In genomic region chr11:118051611-118052461, GRCh38 we compare ENCODE assay signal across 1 cellular context.
TF ChIP-seq lines count a peak whose summit lies in the region.

No MANE protein-coding gene starts in this region.

TF ChIP-seq in K562, 482 proteins besides CTCF, POLR2A, EP300 and RAD21 (continued from another document and continues in another):
- peak; percentile 77 to 81 for TF ChIP-seq E2F6 (IDR thresholded peaks at IDR 0.05; ENCODE audit: borderline replicate concordance in 1 of 2, extremely low read depth in 1 of 2, insufficient read depth in 1 of 2, insufficient read length in 1 of 2, low read depth in 1 of 2, low read length in 1 of 2, poor library complexity in 1 of 2, severe bottlenecking in 1 of 2)
- TF ChIP-seq ZNF717 (CRISPR knock-in tag; IDR thresholded peaks at IDR 0.05), result no peak
- TF ChIP-seq ZNF140 (CRISPR knock-in tag; IDR thresholded peaks at IDR 0.05), result no peak
- 0 out of 2 replicates have a peak, but pooled peaks have one; percentile 58 for TF ChIP-seq ZNF232 (CRISPR knock-in tag; IDR thresholded peaks at IDR 0.05)
- TF ChIP-seq ZNF316 (IDR thresholded peaks at IDR 0.05), result no peak
- no peak for TF ChIP-seq ZEB2 (IDR thresholded peaks at IDR 0.05)
- no peak for TF ChIP-seq CBX1 (IDR thresholded peaks at IDR 0.05; ENCODE audit: low read depth)
- no peak for TF ChIP-seq XRCC5 (IDR thresholded peaks at IDR 0.05; ENCODE audit: low read depth, low read length)
- no peak for TF ChIP-seq TGIF2 (CRISPR knock-in tag; IDR thresholded peaks at IDR 0.05)
- TF ChIP-seq ZNF224 (CRISPR knock-in tag; IDR thresholded peaks at IDR 0.05), result 0 out of 2 replicates have a peak, but pooled peaks have one; percentile 55
- TF ChIP-seq NCOA1 (IDR thresholded peaks at IDR 0.05; ENCODE audit: low read depth), result no peak
- no peak for TF ChIP-seq ZZZ3 (IDR thresholded peaks at IDR 0.05)
- TF ChIP-seq ARID1B (IDR thresholded peaks at IDR 0.05), result no peak
- 0 out of 4 replicates have a peak, but pooled peaks of 1 of the 2 experiments have one; percentile 34 for TF ChIP-seq MCM7 (IDR thresholded peaks at IDR 0.05)
- TF ChIP-seq ZNF431 (CRISPR knock-in tag; IDR thresholded peaks at IDR 0.05), result no peak
- no peak for TF ChIP-seq TAF1 (IDR thresholded peaks at IDR 0.05; ENCODE audit: control insufficient read depth, extremely low read depth, insufficient read depth, low read length, severe bottlenecking)
- TF ChIP-seq ZNF407 (IDR thresholded peaks at IDR 0.05; ENCODE audit: low read depth), result no peak
- no peak for TF ChIP-seq MBD2 (IDR thresholded peaks at IDR 0.05; ENCODE audit: borderline replicate concordance, low read depth)
- TF ChIP-seq E4F1 (CRISPR knock-in tag; IDR thresholded peaks at IDR 0.05; ENCODE audit: borderline replicate concordance), result no peak
- TF ChIP-seq CLOCK (CRISPR knock-in tag; IDR thresholded peaks at IDR 0.05; ENCODE audit: borderline replicate concordance), result no peak
- TF ChIP-seq GTF2F1 (IDR thresholded peaks at IDR 0.05; ENCODE audit: low read depth, low read length), result no peak
- TF ChIP-seq BCL6 (CRISPR knock-in tag; IDR thresholded peaks at IDR 0.05), result no peak
- TF ChIP-seq E2F4 (CRISPR knock-in tag; IDR thresholded peaks at IDR 0.05; ENCODE audit: low read depth), result no peak
- no peak for TF ChIP-seq SMARCB1 (IDR thresholded peaks at IDR 0.05; ENCODE audit: insufficient read length, low read depth)
- TF ChIP-seq CHD2 (IDR thresholded peaks at IDR 0.05; ENCODE audit: low read depth, low read length), result no peak
- TF ChIP-seq ZBTB33 (CRISPR knock-in tag; IDR thresholded peaks at IDR 0.05), result peak; percentile 67; the same call in 1 of the 2 replicates
